9 cellular contexts compared by ENCODE assay signal in the genomic region with DNA sequence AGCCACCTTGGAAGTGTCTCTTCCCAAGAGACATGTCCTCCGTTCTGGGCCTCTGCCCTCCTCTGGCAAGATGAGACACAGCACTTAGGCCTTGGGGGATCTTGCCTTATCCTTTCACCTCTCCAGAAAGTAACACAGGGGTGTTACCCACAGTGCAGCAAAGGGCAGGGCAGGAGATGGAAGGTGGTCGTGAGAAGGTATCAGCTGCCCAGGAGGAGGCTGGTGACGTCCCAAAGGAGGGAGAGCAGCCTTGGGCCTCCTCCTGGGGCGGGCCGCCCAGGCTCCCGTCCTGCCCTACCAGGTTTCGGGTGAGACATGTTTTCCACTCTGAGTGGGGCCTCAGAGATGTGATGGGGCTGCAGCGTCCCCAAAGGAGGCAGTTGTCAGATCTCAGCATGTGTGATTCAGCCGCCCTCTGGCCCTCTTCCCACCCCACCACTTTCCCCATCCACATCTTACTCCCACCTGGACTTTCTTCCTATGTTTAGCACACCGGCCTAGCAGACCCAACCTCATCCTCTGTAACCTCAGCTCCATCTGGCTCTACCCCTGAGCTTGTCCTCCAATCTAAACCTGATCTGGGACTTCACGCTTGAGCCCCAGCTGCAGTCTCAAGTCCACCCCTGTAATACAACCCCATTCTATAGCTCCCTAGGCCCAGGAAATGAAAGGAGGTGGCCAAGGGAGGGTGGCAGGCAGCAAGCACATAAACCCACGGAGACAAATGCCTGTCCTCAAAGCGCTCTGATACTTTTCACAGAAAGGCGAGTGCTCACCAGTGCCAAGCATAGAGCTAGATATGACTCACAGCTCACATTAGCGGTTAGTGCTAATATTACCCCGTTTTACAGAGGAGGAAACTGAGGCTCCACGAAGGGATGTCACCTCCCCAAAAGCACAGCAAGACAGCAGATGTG. TPM values are rescaled to one million over a fixed set of nuclear protein-coding genes. Genes with fewer than 3 reads are reported as not detected.
DNase-seq lines count a peak whose midpoint lies in the region; ATAC-seq and TF ChIP-seq lines count a peak whose summit lies in the region.
"Had no signal": no experiment of that assay in that cellular context is flagged by ENCODE, and none has a peak within 500 bp of the region (broad histone marks: within the 10 kb centered on the region; RNA-seq: fewer than 3 reads in every experiment).

No MANE protein-coding gene starts in this region.

- H3K36me3 Mint-ChIP-seq in endothelial cell (ENCODE audit: low read depth, unreplicated experiment), result no peaks in the 10 kb centered on the region

- TF ChIP-seq CTCF in GM10266 (IDR thresholded peaks at IDR 0.05; ENCODE audit: control insufficient read depth, insufficient read depth, low read depth, missing control alignments) (peak; percentile 38), Peyer's patch (IDR thresholded peaks at IDR 0.05) (no peak), ascending aorta (IDR thresholded peaks at IDR 0.05) (no peak), endothelial cell (IDR thresholded peaks at IDR 0.05; ENCODE audit: unreplicated experiment) (no peak)

- H3K36me3 ChIP-seq in Peyer's patch (no peaks in the 10 kb centered on the region), ascending aorta (no peaks in the 10 kb centered on the region)

- no peak overlapping the region for H3K4me3 Mint-ChIP-seq in endothelial cell (ENCODE audit: unreplicated experiment)

- TF ChIP-seq POLR2A in Peyer's patch (IDR thresholded peaks at IDR 0.05), result no peak

- DNase-seq in GM10266 (ENCODE audit: extremely low spot score), result peak; percentile 75
- no peak for DNase-seq in Peyer's patch
- peak; percentile 89 for DNase-seq in activated effector memory CD4-positive, alpha-beta T cell treated with anti-CD3 and anti-CD28 coated beads, Interleukin-2, amount 50 U/mL, for 16 hours
- DNase-seq in stimulated activated CD4-positive, alpha-beta T cell treated with anti-CD3 and anti-CD28 coated beads, Interleukin-1b, Interleukin-23, amount 100 ng/mL, for 4 hours (ENCODE audit: low read depth in 2 of 2), result peak; percentile 59 to 63
- no peak for DNase-seq in hypothalamus (lab: John Stamatoyannopoulos, UW)
- DNase-seq in ascending aorta (ENCODE audit: low spot score in 2 of 2), result no peak
- DNase-seq in endothelial cell (ENCODE audit: low spot score), result no peak
- DNase-seq: central memory CD4-positive, alpha-beta T cell had no signal

- H3K27me3 Mint-ChIP-seq in endothelial cell (ENCODE audit: unreplicated experiment), result peaks cover 11% of the 10 kb centered on the region

- H3K4me3 ChIP-seq in Peyer's patch (peak overlapping the region in 1 of 4 donors; percentile 22), ascending aorta (no peak overlapping the region)

- intact Hi-C loops in ascending aorta (cut with DNase I), result no loop called here

- ATAC-seq in GM18873 (IDR thresholded peaks at IDR 0.05; ENCODE audit: low FRiP score, unreplicated experiment), result no peak

- peak overlapping the region; percentile 5 to 85 (median 56) for H3K27ac ChIP-seq in Peyer's patch
- H3K27ac ChIP-seq in ascending aorta, result no peak overlapping the region

- H3K27ac Mint-ChIP-seq in endothelial cell (ENCODE audit: unreplicated experiment), result no peak overlapping the region

- H3K9me3 ChIP-seq in Peyer's patch (no peaks in the 10 kb centered on the region), ascending aorta (no peaks in the 10 kb centered on the region)

- H3K4me1 ChIP-seq in Peyer's patch (peaks cover 0 to 39% (median 23%) of the 10 kb centered on the region in 4 donors), ascending aorta (no peaks in the 10 kb centered on the region)

- H3K4me1 Mint-ChIP-seq in endothelial cell (ENCODE audit: unreplicated experiment), result peaks cover 7% of the 10 kb centered on the region

- H3K9me3 Mint-ChIP-seq in endothelial cell (ENCODE audit: unreplicated experiment), result no peaks in the 10 kb centered on the region

- H3K27me3 ChIP-seq in Peyer's patch (no peaks in the 10 kb centered on the region), ascending aorta (no peaks in the 10 kb centered on the region)

RNA-seq across cellular contexts. Expression of a gene that starts 9.3 kb away (rescaled TPM):
- total RNA-seq in Peyer's patch (10 to 100 TPM in 1 of 4 donors, 1 to 10 TPM in 2, under 1 TPM in 1; 0.88 to 30.5 (median 3.2) TPM), ascending aorta (not detected), endothelial cell (ENCODE audit: unreplicated experiment) (5.7 TPM)

RNA-seq across cellular contexts. Expression of a gene that starts 47.0 kb away (rescaled TPM):
- total RNA-seq in Peyer's patch, result 10 to 100 TPM; 11.0 to 24.2 (median 17.0) TPM
- 14.9 TPM for total RNA-seq in ascending aorta
- total RNA-seq in endothelial cell (ENCODE audit: unreplicated experiment), result 19.7 TPM

RNA-seq across cellular contexts. Expression of a gene that starts 52.9 kb away (rescaled TPM):
- total RNA-seq in Peyer's patch (1 to 10 TPM in 2 of 4 donors, under 1 TPM in 2; 0.57 to 7.4 (median 0.89) TPM), ascending aorta (15.5 TPM), endothelial cell (ENCODE audit: unreplicated experiment) (18.4 TPM)

Comparison
In these comparisons a context has a peak if more than half of its experiments do, and no peak if none do; other contexts are left out.
1. DNase-seq: peak in GM10266 (single experiment), activated effector memory CD4-positive, alpha-beta T cell treated with anti-CD3 and anti-CD28 coated beads, Interleukin-2, amount 50 U/mL, for 16 hours (single experiment) and stimulated activated CD4-positive, alpha-beta T cell treated with anti-CD3 and anti-CD28 coated beads, Interleukin-1b, Interleukin-23, amount 100 ng/mL, for 4 hours (2 of 2); none in Peyer's patch (0 of 3), hypothalamus (0 of 51), ascending aorta (0 of 2) and endothelial cell (single experiment).
2. H3K27ac ChIP-seq: peak in Peyer's patch (4 of 4); none in ascending aorta (0 of 2).